In the genomic region with DNA sequence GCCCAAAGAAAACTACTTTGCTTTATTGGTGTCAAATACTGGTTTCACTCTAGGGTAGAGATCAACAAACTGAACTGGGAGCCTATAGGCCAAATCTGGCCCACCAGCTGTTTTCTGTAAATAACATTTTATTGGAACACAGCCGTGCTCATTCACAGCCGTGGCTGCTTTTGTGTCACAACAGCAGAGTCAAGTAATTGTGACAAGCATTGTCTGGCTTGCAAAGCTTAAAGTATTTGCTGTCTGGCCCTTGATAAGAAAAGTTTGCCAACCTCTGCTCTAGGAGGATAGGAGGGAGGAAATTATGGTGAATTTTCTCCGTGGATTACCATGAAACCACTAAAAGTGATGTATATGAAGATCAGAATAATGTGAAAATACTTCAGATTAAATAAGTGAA, we compare ENCODE assay signal across 12 cellular contexts. TPM values are rescaled to one million over a fixed set of nuclear protein-coding genes. Genes with fewer than 3 reads are reported as not detected.
"Had no signal": no experiment of that assay in that cellular context is flagged by ENCODE, and none has a peak within 500 bp of the region (broad histone marks: within the 10 kb centered on the region; RNA-seq: fewer than 3 reads in every experiment).

No MANE protein-coding gene starts in this region.

- H3K9me3 ChIP-seq: pancreas, stomach, vagina had no signal

- H3K27ac ChIP-seq: pancreas, stomach, vagina had no signal

- FAIRE-seq: astrocyte, colon, pancreas, small intestine had no signal

- ATAC-seq: activated T-helper 17 cell treated with anti-CD3 and anti-CD28 coated beads, Interleukin-2, amount 50 U/mL, for 72 hours; pancreas had no signal

- H3K4me3 ChIP-seq: pancreas, stomach, vagina had no signal

- H3K4me1 ChIP-seq: pancreas, stomach, vagina had no signal

- H3K27me3 ChIP-seq: pancreas, stomach, vagina had no signal

- H3K36me3 ChIP-seq: pancreas, vagina had no signal

- DNase-seq: activated B cell treated with CpG ODN at 0.5 μM for 24 hours; activated CD4-positive, alpha-beta T cell treated with anti-CD3 and anti-CD28 coated beads, Interleukin-2, amount 10 ng/mL, durations not matched to agents 7 days and 5 days; activated naive CD4-positive, alpha-beta T cell treated with anti-CD3 and anti-CD28 coated beads for 36 hours; activated T-cell treated with anti-CD3 and anti-CD28 coated beads for 4 hours; pancreas; small intestine; stomach had no signal

RNA-seq across cellular contexts. Expression of gene GPAT3, which starts 53.4 kb away (rescaled TPM):
- total RNA-seq: neural crest cell had no signal
